Comparison of ENCODE assay signal across 20 cellular contexts in genomic region chr17:71883845-71884244, GRCh38.
"Had no signal": no experiment of that assay in that cellular context is flagged by ENCODE, and none has a peak within 500 bp of the region (broad histone marks: within the 10 kb centered on the region; RNA-seq: fewer than 3 reads in every experiment).

No MANE protein-coding gene starts in this region.

- H3K9me2 ChIP-seq: SK-N-SH had no signal

- H3K9me3 ChIP-seq: SK-N-SH had no signal

- H3K27ac ChIP-seq: RWPE1 had no signal

- DNase-seq: KBM-7, MV-4-11, NCI-H1048, NCI-H1105, NCI-H1417, NCI-H1436 treated with DMSO at 0.1 percent for 48 hours, NCI-H1694, NCI-H187 treated with DMSO at 0.1 percent for 48 hours, NCI-H2029 treated with DMSO at 0.1 percent for 48 hours, NCI-H2171, NCI-H226, NCI-H446, NCI-H510A, NCI-H524 treated with DMSO at 0.1 percent for 48 hours, NCI-H69, NCI-H774, SHP77, SK-N-SH had no signal

- ATAC-seq: Panc1 had no signal

- H3K4me2 ChIP-seq: SK-N-SH had no signal
